10 cellular contexts compared by ENCODE assay signal in genomic region chr15:83848315-83849050, GRCh38.
DNase-seq lines count a peak whose midpoint lies in the region; ATAC-seq, FAIRE-seq and TF ChIP-seq lines count a peak whose summit lies in the region.
"Had no signal": no experiment of that assay in that cellular context is flagged by ENCODE, and none has a peak within 500 bp of the region (broad histone marks: within the 10 kb centered on the region; RNA-seq: fewer than 3 reads in every experiment).

No MANE protein-coding gene starts in this region.

- no peak overlapping the region for H3K9ac ChIP-seq in neuronal stem cell (ENCODE audit: low read depth, low read length, poor library complexity)

- H3K14ac ChIP-seq in neuronal stem cell (ENCODE audit: low read length): no peak overlapping the region

- no peak overlapping the region for H3K4me2 ChIP-seq in neuronal stem cell (ENCODE audit: insufficient read depth, low read length, poor library complexity, severe bottlenecking)

- peak; percentile 27 for ATAC-seq in omental fat pad (ENCODE audit: low FRiP score)
- no peak for ATAC-seq in HG02588 (IDR thresholded peaks at IDR 0.05; ENCODE audit: unreplicated experiment)
- no peak for ATAC-seq in HG03342 (IDR thresholded peaks at IDR 0.05; ENCODE audit: unreplicated experiment)
- ATAC-seq: activated CD8-positive, alpha-beta T cell treated with anti-CD3 and anti-CD28 coated beads, Interleukin-2, amount 10 ng/mL, durations not matched to agents 7 days and 5 days had no signal

- no CpG with 5 or more reads among the region's 2 CpGs for WGBS in neuronal stem cell (ENCODE audit: extremely low coverage in 2 of 2, insufficient read length in 2 of 2, insufficient replicate concordance in 1 of 2), 2 donors

- no peaks in the 10 kb centered on the region for H3K36me3 ChIP-seq in neuronal stem cell (replicated peaks in 1 of 2; ENCODE audit: control insufficient read depth in 2 of 2, insufficient read depth in 2 of 2, low read length in 2 of 2)
- H3K36me3 ChIP-seq: ovary had no signal

- H4K91ac ChIP-seq in neuronal stem cell (ENCODE audit: low read depth, low read length, poor library complexity): no peak overlapping the region

- no peaks in the 10 kb centered on the region for H3K9me3 ChIP-seq in neuronal stem cell (replicated peaks in 1 of 2; ENCODE audit: control insufficient read depth in 2 of 2, insufficient read depth in 1 of 2, low read depth in 1 of 2, low read length in 2 of 2)
- H3K9me3 ChIP-seq: ovary had no signal

- no peak overlapping the region for H3K18ac ChIP-seq in neuronal stem cell (ENCODE audit: low read length)

- no peak overlapping the region for H3K4ac ChIP-seq in neuronal stem cell (ENCODE audit: low read length)

- H2AFZ ChIP-seq in neuronal stem cell (ENCODE audit: low read length): no peak overlapping the region

- H3K27ac ChIP-seq in neuronal stem cell (replicated peaks; ENCODE audit: low read length): no peak overlapping the region

- no peak overlapping the region for H2BK5ac ChIP-seq in neuronal stem cell (ENCODE audit: low read length)

- DNase-seq in Daoy (ENCODE audit: low read depth) (peak; percentile 35), RCC 7860 (ENCODE audit: low spot score) (peak; percentile 78), fibroblast of gingiva (ENCODE audit: low read depth) (peak; percentile 88), omental fat pad (ENCODE audit: low spot score) (no peak), neuronal stem cell (ENCODE audit: low spot score) (no peak)
- no peak for DNase-seq in activated CD8-positive, alpha-beta memory T cell treated with anti-CD3 and anti-CD28 coated beads, Interleukin-2, amount 50 U/mL, for 4 hours
- DNase-seq: activated CD8-positive, alpha-beta T cell treated with anti-CD3 and anti-CD28 coated beads, Interleukin-2, amount 10 ng/mL, durations not matched to agents 7 days and 5 days; ovary had no signal

- no peak overlapping the region for H3K4me3 ChIP-seq in neuronal stem cell (ENCODE audit: low read length in 2 of 2)
- H3K4me3 ChIP-seq: ovary had no signal

- H2BK120ac ChIP-seq in neuronal stem cell (ENCODE audit: low read depth, low read length): no peak overlapping the region

- FAIRE-seq in RCC 7860 (lab: Jason Lieb, UNC): peak; percentile 78

- no peaks in the 10 kb centered on the region for H3K4me1 ChIP-seq in neuronal stem cell (ENCODE audit: control insufficient read depth in 2 of 2, insufficient read depth in 1 of 2, low read depth in 1 of 2, low read length in 2 of 2)

- no peaks in the 10 kb centered on the region for H3K27me3 ChIP-seq in neuronal stem cell (ENCODE audit: control insufficient read depth in 3 of 3, insufficient read depth in 3 of 3, low read depth in 1 of 3, low read length in 3 of 3)
- H3K27me3 ChIP-seq: ovary had no signal

- no peak overlapping the region for H4K8ac ChIP-seq in neuronal stem cell (ENCODE audit: low read depth, low read length)

- no peak overlapping the region for H2BK15ac ChIP-seq in neuronal stem cell (ENCODE audit: low read length)

- no peak for TF ChIP-seq CTCF in omental fat pad (IDR thresholded peaks at IDR 0.05)

- H2BK12ac ChIP-seq in neuronal stem cell (ENCODE audit: low read length): no peak overlapping the region

- H3K23ac ChIP-seq in neuronal stem cell (ENCODE audit: low read depth, low read length, poor library complexity): no peak overlapping the region

- H3K79me1 ChIP-seq in neuronal stem cell (ENCODE audit: low read depth, low read length): no peaks in the 10 kb centered on the region

- H2AK5ac ChIP-seq in neuronal stem cell (ENCODE audit: low read depth, low read length): no peak overlapping the region

Comparison
In these comparisons a context has a peak if more than half of its experiments do, and no peak if none do; other contexts are left out.
1. DNase-seq: peak in Daoy (single experiment), RCC 7860 (single experiment) and fibroblast of gingiva (single experiment); none in omental fat pad (single experiment), neuronal stem cell (single experiment) and activated CD8-positive, alpha-beta memory T cell treated with anti-CD3 and anti-CD28 coated beads, Interleukin-2, amount 50 U/mL, for 4 hours (single experiment).